8 cellular contexts compared by ENCODE assay signal in the genomic region with DNA sequence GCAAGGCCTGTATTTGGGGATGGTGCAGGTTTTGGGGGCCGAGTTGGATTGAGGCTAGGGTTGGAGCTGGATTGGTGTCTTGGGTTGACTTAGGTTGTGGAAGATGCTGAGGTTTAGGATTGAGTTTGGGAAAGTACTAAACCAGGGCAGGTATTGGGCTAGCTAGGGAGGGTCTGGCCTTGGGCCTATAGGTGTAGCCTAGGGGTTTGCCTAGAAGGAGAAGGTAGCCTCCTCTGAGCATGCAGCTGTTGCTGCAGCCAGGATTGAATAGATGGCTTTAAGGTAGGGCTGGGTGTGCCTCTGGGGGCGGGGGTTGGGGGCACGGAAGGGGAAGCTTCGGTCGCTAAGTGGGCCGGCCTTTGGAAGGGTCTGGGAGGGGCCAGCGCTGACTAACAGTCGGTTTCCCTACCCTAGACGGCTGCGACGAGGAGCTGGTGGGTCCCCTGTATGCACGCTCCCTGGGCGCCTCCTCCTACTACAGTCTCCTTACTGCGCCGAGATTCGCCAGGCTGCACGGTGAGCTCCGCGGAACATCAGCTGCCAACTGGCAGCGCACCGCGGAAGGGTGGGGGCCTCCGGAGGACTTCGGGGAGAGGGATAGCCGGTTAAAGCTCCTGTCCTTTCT. TPM values are rescaled to one million over a fixed set of nuclear protein-coding genes. Genes with fewer than 3 reads are reported as not detected.
DNase-seq lines count a peak whose midpoint lies in the region; ATAC-seq and TF ChIP-seq lines count a peak whose summit lies in the region.

No MANE protein-coding gene starts in this region.

- DNase-seq in activated naive CD4-positive, alpha-beta T cell treated with anti-CD3 and anti-CD28 coated beads, Interleukin-2, amount 10 ng/mL, durations not matched to agents 7 days and 5 days, result peak; percentile 32
- no peak for DNase-seq in activated naive CD4-positive, alpha-beta T cell (lab: John Stamatoyannopoulos, UW)
- DNase-seq in caudate nucleus (lab: John Stamatoyannopoulos, UW) (peak in 49 of 61 donors; percentile 5 to 85 (median 54)), left lung (peak in 1 of 2 donors; percentile 79), upper lobe of left lung (peak in 1 of 2 donors; percentile 85), spleen (no peak)

- intact Hi-C loops in left lung (cut with DNase I) (no loop called here), spleen (cut with DNase I; ENCODE audit: low total_unique reads) (no loop called here)

- peak; percentile 30 for ATAC-seq in left lung
- peak; percentile 2 to 38 for ATAC-seq in upper lobe of left lung (ENCODE audit: low FRiP score in 2 of 2)
- ATAC-seq in GM18909 (IDR thresholded peaks at IDR 0.05; ENCODE audit: poor library complexity, unreplicated experiment), result no peak
- no peak for ATAC-seq in HG03469 (IDR thresholded peaks at IDR 0.05; ENCODE audit: unreplicated experiment)

- peaks cover 0 to 33% of the 10 kb centered on the region in 2 donors for H3K27me3 ChIP-seq in left lung
- H3K27me3 ChIP-seq in upper lobe of left lung, result peaks cover 0 to 6% (median 0%) of the 10 kb centered on the region in 4 donors
- H3K27me3 ChIP-seq in spleen (replicated peaks in 1 of 7), result peaks cover 0 to 65% (median 6%) of the 10 kb centered on the region in 7 donors

- peaks cover 3% of the 10 kb centered on the region for H3K36me3 Mint-ChIP-seq in activated naive CD4-positive, alpha-beta T cell treated with anti-CD3 and anti-CD28 coated beads, Interleukin-2, amount 10 ng/mL, durations not matched to agents 7 days and 5 days

- TF ChIP-seq CTCF in left lung (IDR thresholded peaks at IDR 0.05), result no peak
- no peak for TF ChIP-seq CTCF in upper lobe of left lung (IDR thresholded peaks at IDR 0.05)
- no peak for TF ChIP-seq CTCF in spleen (IDR thresholded peaks at IDR 0.05 in 8 of 11, conservative IDR thresholded peaks at IDR 0.05 in 3 of 11)

- H3K4me3 Mint-ChIP-seq in activated naive CD4-positive, alpha-beta T cell treated with anti-CD3 and anti-CD28 coated beads, Interleukin-2, amount 10 ng/mL, durations not matched to agents 7 days and 5 days, result peak overlapping the region; percentile 22

- no peaks in the 10 kb centered on the region for H3K36me3 ChIP-seq in left lung
- peaks cover 0 to 21% (median 0%) of the 10 kb centered on the region in 4 donors for H3K36me3 ChIP-seq in upper lobe of left lung
- H3K36me3 ChIP-seq in spleen, result peaks cover 0 to 19% (median 0%) of the 10 kb centered on the region in 6 donors

- CTCF ChIA-PET in activated naive CD4-positive, alpha-beta T cell treated with anti-CD3 and anti-CD28 coated beads, Interleukin-2, amount 10 ng/mL, durations not matched to agents 7 days and 5 days (lab: Charles Lee), result interaction anchor here (0.6 to 2.3 kb wide), 4 partner anchors 12 to 105 kb away, joined by 3 to 11 read pairs (median 4); a partner anchor contains a TSS

- no peak overlapping the region for H3K27ac Mint-ChIP-seq in activated naive CD4-positive, alpha-beta T cell treated with anti-CD3 and anti-CD28 coated beads, Interleukin-2, amount 10 ng/mL, durations not matched to agents 7 days and 5 days

- H3K4me1 ChIP-seq in left lung, result peaks cover 36 to 53% of the 10 kb centered on the region in 2 donors
- peaks cover 49 to 58% (median 51%) of the 10 kb centered on the region in 4 donors for H3K4me1 ChIP-seq in upper lobe of left lung
- peaks cover 32 to 58% (median 55%) of the 10 kb centered on the region in 6 donors for H3K4me1 ChIP-seq in spleen

- WGBS in upper lobe of left lung, 2 donors, result 15 to 17% methylated on average over 19 to 24 of the region's 25 CpGs
- WGBS in spleen, 5 donors, result 12 to 31% (median 14%) methylated on average over 23 to 25 of the region's 25 CpGs

- peaks cover 86% of the 10 kb centered on the region for H3K27me3 Mint-ChIP-seq in activated naive CD4-positive, alpha-beta T cell treated with anti-CD3 and anti-CD28 coated beads, Interleukin-2, amount 10 ng/mL, durations not matched to agents 7 days and 5 days

- H3K4me1 Mint-ChIP-seq in activated naive CD4-positive, alpha-beta T cell treated with anti-CD3 and anti-CD28 coated beads, Interleukin-2, amount 10 ng/mL, durations not matched to agents 7 days and 5 days, result peaks cover 48% of the 10 kb centered on the region

- TF ChIP-seq POLR2A in upper lobe of left lung (IDR thresholded peaks at IDR 0.05) (no peak), spleen (IDR thresholded peaks at IDR 0.05) (no peak)

- H3K9me3 ChIP-seq in left lung (no peaks in the 10 kb centered on the region), upper lobe of left lung (no peaks in the 10 kb centered on the region), spleen (no peaks in the 10 kb centered on the region)

- TF ChIP-seq EP300 in upper lobe of left lung (IDR thresholded peaks at IDR 0.05), result no peak

- H3K27ac ChIP-seq in caudate nucleus (ENCODE audit: low read depth, low read length) (peak overlapping the region; percentile 40), left lung (no peak overlapping the region), upper lobe of left lung (peak overlapping the region in 3 of 4 donors; percentile 40 to 61 (median 44)), spleen (peak overlapping the region in 3 of 8 donors; percentile 69 to 75 (median 71))

- H3K9me3 Mint-ChIP-seq in activated naive CD4-positive, alpha-beta T cell treated with anti-CD3 and anti-CD28 coated beads, Interleukin-2, amount 10 ng/mL, durations not matched to agents 7 days and 5 days, result no peaks in the 10 kb centered on the region

- peak overlapping the region; percentile 5 to 42 for H3K4me3 ChIP-seq in left lung
- peak overlapping the region in 3 of 4 donors; percentile 27 to 51 (median 37) for H3K4me3 ChIP-seq in upper lobe of left lung
- peak overlapping the region in 4 of 8 donors; percentile 35 to 68 (median 38) for H3K4me3 ChIP-seq in spleen

RNA-seq across cellular contexts. Expression of a gene that starts 1.2 kb away (rescaled TPM):
- total RNA-seq in left lung, result 10 to 100 TPM; 11.7 to 15.1 TPM
- total RNA-seq in upper lobe of left lung, result 10 to 100 TPM in 1 of 6 donors, 1 to 10 TPM in 5; 1.7 to 37.7 (median 4.3) TPM
- total RNA-seq in spleen, result 10 to 100 TPM in 3 of 7 donors, 1 to 10 TPM in 4; 3.9 to 11.2 (median 7.5) TPM
- 1 to 10 TPM; 1.1 to 3.1 (median 1.6) TPM for polyA plus RNA-seq in spleen

RNA-seq across cellular contexts. Expression of a gene that starts 1.9 kb away (rescaled TPM):
- total RNA-seq in left lung (1 to 10 TPM in 1 of 2 donors, under 1 TPM in 1; 0.55 to 1.2 TPM), upper lobe of left lung (1 to 10 TPM in 4 of 6 donors, under 1 TPM in 2; 0.30 to 2.2 (median 1.4) TPM), spleen (1 to 10 TPM in 5 of 7 donors, under 1 TPM in 2; 0.51 to 4.7 (median 2.0) TPM)
- 1 to 10 TPM in 1 of 3 donors, under 1 TPM in 2; 0.71 to 1.1 (median 0.76) TPM for polyA plus RNA-seq in spleen

RNA-seq across cellular contexts. Expression of a gene that starts 6.7 kb away (rescaled TPM):
- total RNA-seq in left lung (10 to 100 TPM; 22.5 to 34.2 TPM), upper lobe of left lung (10 to 100 TPM; 18.4 to 93.2 (median 28.4) TPM), spleen (10 to 100 TPM; 10.8 to 19.5 (median 14.6) TPM)
- polyA plus RNA-seq in spleen, result 10 to 100 TPM in 2 of 3 donors, 1 to 10 TPM in 1; 9.4 to 16.0 (median 13.1) TPM

RNA-seq across cellular contexts. Expression of a gene that starts 24.4 kb away (rescaled TPM):
- total RNA-seq in left lung, result 10 to 100 TPM; 13.1 to 19.5 TPM
- total RNA-seq in upper lobe of left lung, result 100 to 1,000 TPM in 1 of 6 donors, 10 to 100 TPM in 5; 12.4 to 104 (median 15.2) TPM
- 10 to 100 TPM; 13.8 to 24.9 (median 16.6) TPM for total RNA-seq in spleen
- polyA plus RNA-seq in spleen, result 10 to 100 TPM in 1 of 3 donors, 1 to 10 TPM in 2; 4.9 to 12.5 (median 8.4) TPM

Comparison
In these comparisons a context has a peak if more than half of its experiments do, and no peak if none do; other contexts are left out.
1. DNase-seq: peak in activated naive CD4-positive, alpha-beta T cell treated with anti-CD3 and anti-CD28 coated beads, Interleukin-2, amount 10 ng/mL, durations not matched to agents 7 days and 5 days (single experiment) and caudate nucleus (49 of 61); none in activated naive CD4-positive, alpha-beta T cell (0 of 4) and spleen (single experiment).
2. H3K27ac ChIP-seq: peak in caudate nucleus (single experiment) and upper lobe of left lung (3 of 4); none in left lung (0 of 2).
3. ATAC-seq: peak in left lung (single experiment) and upper lobe of left lung (2 of 2); none in GM18909 (single experiment) and HG03469 (single experiment).